10 cellular contexts compared by ENCODE assay signal in the genomic region with DNA sequence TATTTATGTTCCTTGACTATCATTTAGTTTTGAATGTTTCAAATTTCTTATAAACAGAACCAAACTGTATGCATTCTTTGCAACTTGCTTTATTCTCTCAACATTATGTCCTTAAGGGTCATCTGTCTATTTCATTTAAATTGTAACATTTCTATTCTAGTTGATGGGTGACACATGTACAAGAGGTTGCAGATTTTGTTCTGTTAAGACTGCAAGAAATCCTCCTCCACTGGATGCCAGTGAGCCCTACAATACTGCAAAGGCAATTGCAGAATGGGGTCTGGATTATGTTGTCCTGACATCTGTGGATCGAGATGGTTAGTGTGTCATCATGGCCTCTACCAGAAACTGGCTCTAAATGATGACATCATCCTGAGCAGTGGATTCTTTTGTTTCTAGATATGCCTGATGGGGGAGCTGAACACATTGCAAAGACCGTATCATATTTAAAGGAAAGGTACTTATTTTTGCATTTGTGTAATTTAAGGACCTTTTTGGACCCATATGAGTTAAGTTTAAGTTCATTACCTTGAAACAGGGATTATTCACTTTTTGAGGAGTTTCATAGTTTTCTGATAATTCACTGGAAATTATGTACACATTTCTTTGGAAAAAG. TPM values are rescaled to one million over a fixed set of nuclear protein-coding genes. Genes with fewer than 3 reads are reported as not detected.
DNase-seq lines count a peak whose midpoint lies in the region; ATAC-seq and TF ChIP-seq lines count a peak whose summit lies in the region.
"Had no signal": no experiment of that assay in that cellular context is flagged by ENCODE, and none has a peak within 500 bp of the region (broad histone marks: within the 10 kb centered on the region; RNA-seq: fewer than 3 reads in every experiment).

No MANE protein-coding gene starts in this region.

- H3K27me3 ChIP-seq in Caco-2 (replicated peaks; ENCODE audit: control insufficient read depth, insufficient read depth, low read length) (no peaks in the 10 kb centered on the region), IMR-90 (ENCODE audit: control insufficient read depth, insufficient read depth, low read length) (no peaks in the 10 kb centered on the region), WERI-Rb-1 (ENCODE audit: insufficient read depth, low read depth, severe bottlenecking) (no peaks in the 10 kb centered on the region), aorta (ENCODE audit: control insufficient read depth in 1 of 2, insufficient read depth in 2 of 2, low read length in 1 of 2) (no peaks in the 10 kb centered on the region)

- TF ChIP-seq CTCF in Caco-2 (IDR thresholded peaks at IDR 0.05; ENCODE audit: insufficient read depth in 1 of 2, low read depth in 1 of 2, low read length in 1 of 2, severe bottlenecking in 1 of 2, unreplicated experiment in 1 of 2) = no peak
- peak; percentile 31; the same call in 1 of the 2 replicates for TF ChIP-seq CTCF in IMR-90 (conservative IDR thresholded peaks at IDR 0.05; ENCODE audit: low read depth, low read length)
- 0 out of 2 replicates have a peak, but pooled peaks have one; percentile 3 for TF ChIP-seq CTCF in WERI-Rb-1 (IDR thresholded peaks at IDR 0.05; ENCODE audit: low read depth, low read length)

- peak overlapping the region; percentile 93; the same call in 1 of the 2 replicates for H3K4me2 ChIP-seq in IMR-90 (ENCODE audit: low read depth, low read length)
- H3K4me2 ChIP-seq: KMS-11 had no signal

- H3K36me3 ChIP-seq in Caco-2 (ENCODE audit: control insufficient read depth, insufficient read depth, low read length) (no peaks in the 10 kb centered on the region), IMR-90 (ENCODE audit: control insufficient read depth, insufficient read depth, low read length) (no peaks in the 10 kb centered on the region; the same call in none of the 2 replicates), WERI-Rb-1 (peaks cover 37% of the 10 kb centered on the region), aorta (ENCODE audit: control insufficient read depth in 1 of 2, insufficient read depth in 2 of 2, low read length in 1 of 2) (peaks cover 0 to 5% of the 10 kb centered on the region in 2 donors)

- H3K4me3 ChIP-seq in Caco-2 (ENCODE audit: low read depth, low read length) = no peak overlapping the region
- H3K4me3 ChIP-seq in IMR-90 (ENCODE audit: insufficient read depth, low read depth, low read length) = no peak overlapping the region; the same call in 1 of the 2 replicates
- no peak overlapping the region for H3K4me3 ChIP-seq in WERI-Rb-1 (ENCODE audit: low read depth, low read length)
- H3K4me3 ChIP-seq in aorta (ENCODE audit: low read length in 2 of 2) = no peak overlapping the region

- H3K9ac ChIP-seq in IMR-90 (ENCODE audit: low read depth, low read length) = no peak overlapping the region; the same call in 1 of the 2 replicates
- H3K9ac ChIP-seq: KMS-11 had no signal

- H3K4me1 ChIP-seq in Caco-2 = peaks cover 5% of the 10 kb centered on the region
- no peaks in the 10 kb centered on the region for H3K4me1 ChIP-seq in IMR-90 (ENCODE audit: control insufficient read depth, insufficient read depth, low read length)
- no peaks in the 10 kb centered on the region for H3K4me1 ChIP-seq in aorta (ENCODE audit: control insufficient read depth in 1 of 2, insufficient read depth in 2 of 2, low read length in 2 of 2)

- H4K20me1 ChIP-seq in IMR-90 (ENCODE audit: insufficient read depth, low read length) = no peaks in the 10 kb centered on the region

- H3K27ac ChIP-seq in IMR-90 (ENCODE audit: insufficient read depth, low read length) (peak overlapping the region; percentile 77; the same call in 1 of the 2 replicates), WERI-Rb-1 (peak overlapping the region; percentile 35), aorta (ENCODE audit: low read depth in 1 of 2, low read length in 2 of 2) (no peak overlapping the region)
- H3K27ac ChIP-seq: KMS-11 had no signal

- H3K27ac Mint-ChIP-seq in Caco-2 (ENCODE audit: unreplicated experiment) = peak overlapping the region; percentile 71

- BruUV-seq in Caco-2 (replicated peaks; lab: Mats Ljungman, UMichigan) (no TSS peak), IMR-90 (replicated peaks; lab: Mats Ljungman, UMichigan) (no TSS peak)

- H3K56ac ChIP-seq in IMR-90 (ENCODE audit: extremely low read depth, insufficient read depth, low read length) = no peak overlapping the region

- H3K9me3 Mint-ChIP-seq in Caco-2 (ENCODE audit: unreplicated experiment) = no peaks in the 10 kb centered on the region

- in situ Hi-C loops in IMR-90 (cut with MboI; ENCODE audit: low sequenced_read_pairs) = loop anchor here (10.0 kb wide), 1 partner anchor 510 kb away; a partner anchor contains a TSS

- no peak for TF ChIP-seq POLR2A in IMR-90 (IDR thresholded peaks at IDR 0.05; ENCODE audit: low read depth, low read length)

- DNase-seq in Caco-2 = peak in 1 of 2 experiments; percentile 25
- peak; percentile 92 for DNase-seq in IMR-90
- peak; percentile 48 for DNase-seq in WERI-Rb-1
- peak; percentile 76 for DNase-seq in islet precursor cell
- no peak for DNase-seq in NCI-H446 treated with DMSO at 0.1 percent for 48 hours (lab: John Stamatoyannopoulos, UW)
- DNase-seq in NCI-H1930 (lab: John Stamatoyannopoulos, UW) = no peak
- no peak for DNase-seq in aorta
- no peak for DNase-seq in activated CD8-positive, alpha-beta memory T cell treated with anti-CD3 and anti-CD28 coated beads, Interleukin-2, amount 50 U/mL, for 48 hours

- H3K27me3 Mint-ChIP-seq in Caco-2 (ENCODE audit: insufficient read depth, unreplicated experiment) = no peaks in the 10 kb centered on the region

- peaks cover 25% of the 10 kb centered on the region for H3K36me3 Mint-ChIP-seq in Caco-2 (ENCODE audit: insufficient read depth, unreplicated experiment)

- H2BK120ac ChIP-seq in IMR-90 (ENCODE audit: low read depth, low read length) = 0 out of 2 replicates have a peak overlapping the region, but pooled peaks have one; percentile 51

- no peak overlapping the region for H3K4me3 Mint-ChIP-seq in Caco-2 (ENCODE audit: unreplicated experiment)

- ATAC-seq in IMR-90 (ENCODE audit: low read depth) (peak; percentile 83), aorta (ENCODE audit: low FRiP score) (no peak)

- peak; percentile 35 for TF ChIP-seq RAD21 in IMR-90 (IDR thresholded peaks at IDR 0.05; ENCODE audit: low read length)

- H4K5ac ChIP-seq in IMR-90 (ENCODE audit: low read depth, low read length) = peak overlapping the region; percentile 99

- H4K91ac ChIP-seq in IMR-90 (ENCODE audit: insufficient read depth, low read depth, low read length) = no peak overlapping the region; the same call in 1 of the 2 replicates

- CTCF ChIA-PET in Caco-2 (lab: Charles Lee) (interaction anchor here (0.6 kb wide), 2 partner anchors 79 to 135 kb away, joined by 3 to 7 read pairs; no protein-coding TSS in a partner anchor), IMR-90 (lab: Yijun Ruan, JAX) (interaction anchor here (0.5 kb wide), 1 partner anchor 508 kb away, joined by 3 read pairs; no protein-coding TSS in a partner anchor)

- no peaks in the 10 kb centered on the region for H3K9me3 ChIP-seq in Caco-2
- H3K9me3 ChIP-seq in IMR-90 (ENCODE audit: control insufficient read depth, insufficient read depth, low read length) = no peaks in the 10 kb centered on the region
- no peaks in the 10 kb centered on the region for H3K9me3 ChIP-seq in WERI-Rb-1 (ENCODE audit: severe bottlenecking)
- H3K9me3 ChIP-seq in aorta (ENCODE audit: control insufficient read depth, low read length) = no peaks in the 10 kb centered on the region

- H3K23ac ChIP-seq in IMR-90 (ENCODE audit: low read depth, low read length) = peak overlapping the region; percentile 58; the same call in 1 of the 2 replicates

- no peak overlapping the region for H2AK5ac ChIP-seq in IMR-90 (ENCODE audit: low read depth, low read length)

- H3K18ac ChIP-seq in IMR-90 (ENCODE audit: low read depth, low read length) = peak overlapping the region; percentile 77; the same call in 1 of the 2 replicates

- peak overlapping the region; percentile 63 to 90 for H4K8ac ChIP-seq in IMR-90 (ENCODE audit: low read depth in 2 of 2, low read length in 2 of 2)

- no peaks in the 10 kb centered on the region for H3K9me1 ChIP-seq in IMR-90 (ENCODE audit: insufficient read depth, low read length)

- intact Hi-C loops in Caco-2 (cut with micrococcal nuclease; ENCODE audit: unreplicated experiment) (loop anchor here (5.0 kb wide), 1 partner anchor 172 kb away; a partner anchor contains a TSS), IMR-90 (cut with micrococcal nuclease) (no loop called here), aorta (cut with DNase I) (loop anchor here in 1 of 2 donors (5.0 kb wide), 1 partner anchor 192 kb away; no protein-coding TSS in a partner anchor)

- H3K14ac ChIP-seq in IMR-90 (replicated peaks; ENCODE audit: low read depth, low read length) = peak overlapping the region; percentile 47; the same call in 1 of the 2 replicates

- WGBS in IMR-90 (ENCODE audit: extremely low coverage in 2 of 2, insufficient read length in 1 of 2), 2 experiments = 57% methylated on average over 1 of the region's 2 CpGs; no CpG with 5 or more reads in 1 of the 2 experiments
- 33 to 36% methylated on average over 2 of the region's 2 CpGs for WGBS in aorta, 2 donors

- H2AK9ac ChIP-seq in IMR-90 (replicated peaks; ENCODE audit: low read depth, low read length, poor library complexity) = no peak overlapping the region

- peak overlapping the region; percentile 83 for H2AFZ ChIP-seq in IMR-90 (replicated peaks; ENCODE audit: low read length, poor library complexity)

- peak overlapping the region; percentile 66; the same call in 1 of the 2 replicates for H3K4ac ChIP-seq in IMR-90 (ENCODE audit: low read depth, low read length)

- H3K4me1 Mint-ChIP-seq in Caco-2 (ENCODE audit: low read depth, unreplicated experiment) = no peaks in the 10 kb centered on the region

- peak overlapping the region; percentile 78 for H2BK5ac ChIP-seq in IMR-90 (ENCODE audit: low read depth, low read length, poor library complexity, severe bottlenecking)

- no peak overlapping the region for H2BK20ac ChIP-seq in IMR-90 (ENCODE audit: low read depth, low read length)

- dilution Hi-C loops in IMR-90 (cut with HindIII; ENCODE audit: low sequenced_read_pairs, unreplicated experiment) = no loop called here

- H2BK15ac ChIP-seq in IMR-90 (ENCODE audit: low read depth, low read length) = no peak overlapping the region

- POLR2A ChIA-PET in Caco-2 (lab: Charles Lee) (no interaction called here), IMR-90 (lab: Charles Lee; ENCODE audit: unreplicated experiment) (interaction anchor here (0.5 to 0.6 kb wide), 2 partner anchors 11 to 158 kb away, joined by 3 read pairs; no protein-coding TSS in a partner anchor)

- peaks cover 5 to 17% of the 10 kb centered on the region in 2 experiments; a peak in 3 of 4 replicates for H3K79me1 ChIP-seq in IMR-90 (ENCODE audit: low read depth in 1 of 2, low read length in 2 of 2)

RNA-seq across cellular contexts. Expression of a gene that starts 6.1 kb away (rescaled TPM):
- 19.5 and 21.1 TPM in 2 replicates for total RNA-seq in Caco-2 (2022)
- 3.2 and 6.7 TPM in 2 replicates for total RNA-seq in IMR-90 (2012; rRNA removed)
- polyA plus RNA-seq in IMR-90 (2012; rRNA removed) = 7.0 and 7.8 TPM in 2 replicates
- polyA plus RNA-seq in IMR-90 (2012; cell fraction: cytosol; rRNA removed) = 1.1 and 1.9 TPM in 2 replicates
- 1.0 and 6.5 TPM in 2 replicates for polyA plus RNA-seq in IMR-90 (2012; cell fraction: nucleus; rRNA removed; ENCODE audit: low replicate concordance)
- total RNA-seq in aorta = 10 to 100 TPM in 1 of 2 donors, 1 to 10 TPM in 1; 5.9 to 12.6 TPM
- 10 to 100 TPM in 1 of 2 donors, 1 to 10 TPM in 1; 5.4 to 18.4 TPM for polyA plus RNA-seq in aorta

RNA-seq across cellular contexts. Expression of a gene that starts 6.3 kb away (rescaled TPM):
- 976 and 978 TPM in 2 replicates for total RNA-seq in Caco-2 (2022)
- 1,905 and 3,011 TPM in 2 replicates for total RNA-seq in IMR-90 (2012; rRNA removed)
- 1,087 and 1,627 TPM in 2 replicates for polyA plus RNA-seq in IMR-90 (2012; rRNA removed)
- polyA plus RNA-seq in IMR-90 (2012; cell fraction: cytosol; rRNA removed) = 556 and 768 TPM in 2 replicates
- polyA plus RNA-seq in IMR-90 (2012; cell fraction: nucleus; rRNA removed; ENCODE audit: low replicate concordance) = 108 and 738 TPM in 2 replicates
- total RNA-seq in aorta = 1,000 to 10,000 TPM; 1,118 to 1,464 TPM
- polyA plus RNA-seq in aorta = 1,000 to 10,000 TPM; 2,360 to 6,864 TPM

RNA-seq across cellular contexts. Expression of a gene that starts 58.3 kb away (rescaled TPM):
- total RNA-seq in Caco-2 (2022) (2.2 TPM in 2 replicates), IMR-90 (2012; rRNA removed) (not detected in 2 replicates), aorta (not detected)
- polyA plus RNA-seq in IMR-90 (2012; rRNA removed) (not detected in 2 replicates), aorta (under 1 TPM in 1 of 2 donors, not detected in 1; 0.13 TPM)
- polyA plus RNA-seq in IMR-90 (2012; cell fraction: cytosol; rRNA removed) = not detected in 2 replicates
- polyA plus RNA-seq in IMR-90 (2012; cell fraction: nucleus; rRNA removed; ENCODE audit: low replicate concordance) = not detected in 2 replicates
- total RNA-seq: activated CD8-positive, alpha-beta memory T cell treated with anti-CD3 and anti-CD28 coated beads for 36 hours had no signal

Comparison
In these comparisons a context has a peak if more than half of its experiments do, and no peak if none do; other contexts are left out.
1. DNase-seq: peak in IMR-90 (single experiment), WERI-Rb-1 (single experiment) and islet precursor cell (single experiment); none in NCI-H446 treated with DMSO at 0.1 percent for 48 hours (single experiment), NCI-H1930 (0 of 2), aorta (0 of 2) and activated CD8-positive, alpha-beta memory T cell treated with anti-CD3 and anti-CD28 coated beads, Interleukin-2, amount 50 U/mL, for 48 hours (single experiment).
2. CTCF ChIP-seq: peak in IMR-90 (single experiment) and WERI-Rb-1 (single experiment); none in Caco-2 (0 of 2).
3. H3K27ac ChIP-seq: peak in IMR-90 (single experiment) and WERI-Rb-1 (single experiment); none in aorta (0 of 2).